Comparison of ENCODE assay signal across 1 cellular context in the genomic region with DNA sequence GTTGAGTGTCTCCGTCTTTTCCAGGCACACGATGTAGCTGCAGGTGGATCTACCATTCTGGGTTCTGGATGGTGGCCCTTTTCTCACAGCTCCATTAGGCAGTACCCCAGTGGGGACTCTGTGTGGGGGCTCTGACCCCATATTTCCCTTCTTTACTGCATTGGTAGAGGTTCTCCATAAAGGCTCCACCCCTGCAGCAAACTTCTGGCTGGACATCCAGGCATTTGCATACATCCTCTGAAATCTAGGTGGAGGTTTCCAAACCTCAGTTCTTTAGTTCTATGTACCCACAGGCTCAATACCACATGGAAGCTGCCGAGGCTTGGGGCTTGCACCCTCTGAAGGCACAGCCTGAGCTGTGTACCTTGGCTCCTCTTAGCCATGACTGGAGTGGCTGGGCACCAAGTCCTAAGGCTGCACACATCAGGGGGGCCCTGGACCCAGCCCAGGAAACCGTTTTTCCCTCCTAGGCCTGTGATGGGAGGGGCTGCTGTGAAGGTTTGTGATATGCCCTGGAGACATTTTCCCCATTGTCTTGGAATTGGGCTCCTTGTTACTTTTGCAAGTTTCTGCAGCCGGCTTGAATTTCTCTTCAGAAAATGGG.
A peak's percentile ranks its signal among the peaks of the same experiment; 100 is the strongest.
TF ChIP-seq lines count a peak whose summit lies in the region.

No MANE protein-coding gene starts in this region.

TF ChIP-seq in HepG2, 621 proteins besides CTCF, POLR2A, EP300 and RAD21:
- TF ChIP-seq ZNF605 (CRISPR knock-in tag; IDR thresholded peaks at IDR 0.05): 0 out of 2 replicates have a peak, but pooled peaks have one; percentile 11
- TF ChIP-seq ZNF562 (CRISPR knock-in tag; IDR thresholded peaks at IDR 0.05; ENCODE audit: borderline replicate concordance): no peak
- no peak for TF ChIP-seq STAT5B (CRISPR knock-in tag; IDR thresholded peaks at IDR 0.05)
- no peak for TF ChIP-seq PPARG (CRISPR knock-in tag; conservative IDR thresholded peaks at IDR 0.05)
- 0 out of 2 replicates have a peak, but pooled peaks have one; percentile 6 for TF ChIP-seq ZNF687 (CRISPR knock-in tag; IDR thresholded peaks at IDR 0.05)
- TF ChIP-seq, protein P1, sequence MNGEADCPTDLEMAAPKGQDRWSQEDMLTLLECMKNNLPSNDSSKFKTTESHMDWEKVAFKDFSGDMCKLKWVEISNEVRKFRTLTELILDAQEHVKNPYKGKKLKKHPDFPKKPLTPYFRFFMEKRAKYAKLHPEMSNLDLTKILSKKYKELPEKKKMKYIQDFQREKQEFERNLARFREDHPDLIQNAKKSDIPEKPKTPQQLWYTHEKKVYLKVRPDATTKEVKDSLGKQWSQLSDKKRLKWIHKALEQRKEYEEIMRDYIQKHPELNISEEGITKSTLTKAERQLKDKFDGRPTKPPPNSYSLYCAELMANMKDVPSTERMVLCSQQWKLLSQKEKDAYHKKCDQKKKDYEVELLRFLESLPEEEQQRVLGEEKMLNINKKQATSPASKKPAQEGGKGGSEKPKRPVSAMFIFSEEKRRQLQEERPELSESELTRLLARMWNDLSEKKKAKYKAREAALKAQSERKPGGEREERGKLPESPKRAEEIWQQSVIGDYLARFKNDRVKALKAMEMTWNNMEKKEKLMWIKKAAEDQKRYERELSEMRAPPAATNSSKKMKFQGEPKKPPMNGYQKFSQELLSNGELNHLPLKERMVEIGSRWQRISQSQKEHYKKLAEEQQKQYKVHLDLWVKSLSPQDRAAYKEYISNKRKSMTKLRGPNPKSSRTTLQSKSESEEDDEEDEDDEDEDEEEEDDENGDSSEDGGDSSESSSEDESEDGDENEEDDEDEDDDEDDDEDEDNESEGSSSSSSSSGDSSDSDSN (CRISPR knock-in tag; IDR thresholded peaks at IDR 0.05): no peak
